Comparison of ENCODE assay signal across 8 cellular contexts in the genomic region with DNA sequence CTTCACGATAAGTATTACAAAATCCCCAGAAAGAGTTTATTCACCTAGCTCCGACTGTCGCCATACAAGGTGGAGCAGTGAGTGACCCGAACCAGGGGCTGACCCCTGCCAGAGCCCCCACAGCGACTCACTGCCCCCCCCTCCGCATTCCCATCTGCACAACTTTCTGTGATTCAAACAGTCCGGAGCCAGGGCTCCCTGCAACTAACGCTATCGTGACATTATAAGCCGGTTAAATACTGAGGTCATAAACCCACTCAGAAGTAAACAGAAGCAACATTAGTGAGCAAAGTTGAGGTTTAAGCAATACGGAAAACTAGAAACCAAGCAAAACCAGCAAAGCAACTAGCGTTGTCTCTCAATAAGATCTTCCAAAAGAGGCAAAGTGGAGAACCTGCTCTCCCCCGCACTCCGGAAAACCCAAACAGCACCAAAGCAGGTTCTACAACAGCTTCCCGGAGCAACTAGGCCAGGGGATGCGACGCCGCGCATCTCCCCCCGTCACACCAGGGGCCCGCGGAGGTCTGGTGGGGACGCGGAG. TPM values are rescaled to one million over a fixed set of nuclear protein-coding genes. Genes with fewer than 3 reads are reported as not detected.
DNase-seq lines count a peak whose midpoint lies in the region; ATAC-seq and TF ChIP-seq lines count a peak whose summit lies in the region.

No MANE protein-coding gene starts in this region.

- ATAC-seq in RWPE2 (ENCODE audit: low read depth) (peak; percentile 11), upper lobe of right lung (no peak), GM19035 (IDR thresholded peaks at IDR 0.05; ENCODE audit: unreplicated experiment) (no peak), GM18519 (IDR thresholded peaks at IDR 0.05; ENCODE audit: low FRiP score, unreplicated experiment) (no peak)
- peak; percentile 38 for ATAC-seq in effector memory CD8-positive, alpha-beta T cell (replicated peaks)

- TF ChIP-seq CTCF in RWPE2 (IDR thresholded peaks at IDR 0.05; ENCODE audit: poor library complexity, severe bottlenecking): no peak
- TF ChIP-seq CTCF in upper lobe of right lung (IDR thresholded peaks at IDR 0.05): no peak

- CTCF ChIA-PET in activated naive CD4-positive, alpha-beta T cell treated with anti-CD3 and anti-CD28 coated beads for 36 hours (lab: Charles Lee): interaction anchor here (0.7 to 7.4 kb wide), 5 partner anchors 8 to 54 kb away, joined by 3 to 75 read pairs (median 4); no protein-coding TSS in a partner anchor

- H3K27ac ChIP-seq in RWPE2 (ENCODE audit: poor library complexity, severe bottlenecking) (peak overlapping the region; percentile 44), upper lobe of right lung (peak overlapping the region; percentile 78)

- H3K27ac Mint-ChIP-seq in activated naive CD4-positive, alpha-beta T cell treated with anti-CD3 and anti-CD28 coated beads for 36 hours: peak overlapping the region; percentile 72
- H3K27ac Mint-ChIP-seq in effector memory CD8-positive, alpha-beta T cell: peak overlapping the region; percentile 93 to 96

- no peaks in the 10 kb centered on the region for H3K27me3 Mint-ChIP-seq in activated naive CD4-positive, alpha-beta T cell treated with anti-CD3 and anti-CD28 coated beads for 36 hours (ENCODE audit: low read depth)
- H3K27me3 Mint-ChIP-seq in effector memory CD8-positive, alpha-beta T cell: no peaks in the 10 kb centered on the region

- H3K36me3 ChIP-seq in RWPE2 (ENCODE audit: low read depth) (no peaks in the 10 kb centered on the region; the same call in 1 of the 2 replicates), mucosa of stomach (ENCODE audit: control insufficient read depth, insufficient read depth, low read length) (no peaks in the 10 kb centered on the region), upper lobe of right lung (no peaks in the 10 kb centered on the region)

- intact Hi-C loops in activated naive CD4-positive, alpha-beta T cell treated with anti-CD3 and anti-CD28 coated beads for 36 hours (cut with micrococcal nuclease): loop anchor here (1.0 to 5.0 kb wide), 5 partner anchors 9 to 311 kb away; a partner anchor contains a TSS
- intact Hi-C loops in upper lobe of right lung (cut with DNase I): loop anchor here (5.0 kb wide), 1 partner anchor 53 kb away; no protein-coding TSS in a partner anchor

- H3K4me1 ChIP-seq in RWPE2 (ENCODE audit: insufficient read depth, poor library complexity, severe bottlenecking): peaks cover 3% of the 10 kb centered on the region
- peaks cover 8% of the 10 kb centered on the region for H3K4me1 ChIP-seq in mucosa of stomach (ENCODE audit: control insufficient read depth, insufficient read depth, low read length)
- peaks cover 21% of the 10 kb centered on the region for H3K4me1 ChIP-seq in upper lobe of right lung

- peaks cover 35% of the 10 kb centered on the region for H3K4me1 Mint-ChIP-seq in activated naive CD4-positive, alpha-beta T cell treated with anti-CD3 and anti-CD28 coated beads for 36 hours (ENCODE audit: low read depth)
- H3K4me1 Mint-ChIP-seq in effector memory CD8-positive, alpha-beta T cell (ENCODE audit: low read depth in 2 of 2): peaks cover 32 to 35% of the 10 kb centered on the region in 2 donors

- peak overlapping the region; percentile 78 for H3K9ac ChIP-seq in mucosa of stomach (ENCODE audit: low read length)

- peaks cover 4% of the 10 kb centered on the region for H3K36me3 Mint-ChIP-seq in activated naive CD4-positive, alpha-beta T cell treated with anti-CD3 and anti-CD28 coated beads for 36 hours (ENCODE audit: low read depth)
- H3K36me3 Mint-ChIP-seq in effector memory CD8-positive, alpha-beta T cell (ENCODE audit: insufficient read depth): peaks cover 16% of the 10 kb centered on the region

- H3K9me3 Mint-ChIP-seq in activated naive CD4-positive, alpha-beta T cell treated with anti-CD3 and anti-CD28 coated beads for 36 hours: no peaks in the 10 kb centered on the region
- no peaks in the 10 kb centered on the region for H3K9me3 Mint-ChIP-seq in effector memory CD8-positive, alpha-beta T cell

- DNase-seq in activated naive CD4-positive, alpha-beta T cell treated with anti-CD3 and anti-CD28 coated beads for 36 hours: peak; percentile 33
- DNase-seq in activated naive CD4-positive, alpha-beta T cell treated with Interleukin-2 at 50 U/mL for 16 hours: no peak
- no peak for DNase-seq in RWPE2 (ENCODE audit: low spot score)
- peak in 1 of 3 experiments; percentile 29 for DNase-seq in effector memory CD8-positive, alpha-beta T cell
- DNase-seq in upper lobe of right lung: no peak

- peak overlapping the region; percentile 74 for H3K4me3 ChIP-seq in RWPE2 (ENCODE audit: severe bottlenecking)
- peak overlapping the region; percentile 75 for H3K4me3 ChIP-seq in mucosa of stomach (ENCODE audit: low read length)
- peak overlapping the region; percentile 93 for H3K4me3 ChIP-seq in upper lobe of right lung

- H3K4me3 Mint-ChIP-seq in activated naive CD4-positive, alpha-beta T cell treated with anti-CD3 and anti-CD28 coated beads for 36 hours: peak overlapping the region; percentile 86
- peak overlapping the region; percentile 94 to 98 for H3K4me3 Mint-ChIP-seq in effector memory CD8-positive, alpha-beta T cell

- H3K9me3 ChIP-seq in RWPE2 (ENCODE audit: severe bottlenecking) (no peaks in the 10 kb centered on the region), mucosa of stomach (ENCODE audit: control insufficient read depth, low read length) (no peaks in the 10 kb centered on the region), upper lobe of right lung (no peaks in the 10 kb centered on the region)

- H3K27me3 ChIP-seq in RWPE2 (ENCODE audit: insufficient read depth, poor library complexity, severe bottlenecking) (no peaks in the 10 kb centered on the region), mucosa of stomach (ENCODE audit: control insufficient read depth, insufficient read depth, low read length) (no peaks in the 10 kb centered on the region), upper lobe of right lung (no peaks in the 10 kb centered on the region)

RNA-seq across cellular contexts. Expression of a gene that starts 0.6 kb away (rescaled TPM):
- total RNA-seq in activated naive CD4-positive, alpha-beta T cell treated with anti-CD3 and anti-CD28 coated beads for 36 hours: 10 to 100 TPM; 31.6 to 34.7 TPM
- total RNA-seq in upper lobe of right lung: 66.5 TPM

RNA-seq across cellular contexts. Expression of a gene that starts 38.4 kb away (rescaled TPM):
- total RNA-seq in activated naive CD4-positive, alpha-beta T cell treated with anti-CD3 and anti-CD28 coated beads for 36 hours: 10 to 100 TPM; 32.7 to 33.1 TPM
- 17.9 TPM for total RNA-seq in upper lobe of right lung

Comparison
In these comparisons a context has a peak if more than half of its experiments do, and no peak if none do; other contexts are left out.
1. ATAC-seq: peak in RWPE2 (single experiment) and effector memory CD8-positive, alpha-beta T cell (single experiment); none in upper lobe of right lung (single experiment), GM19035 (single experiment) and GM18519 (single experiment).
2. Peak in every context shown above with its lines, with median percentiles within 50 percentile points of each other: H3K4me3 ChIP-seq.